In the genomic region with DNA sequence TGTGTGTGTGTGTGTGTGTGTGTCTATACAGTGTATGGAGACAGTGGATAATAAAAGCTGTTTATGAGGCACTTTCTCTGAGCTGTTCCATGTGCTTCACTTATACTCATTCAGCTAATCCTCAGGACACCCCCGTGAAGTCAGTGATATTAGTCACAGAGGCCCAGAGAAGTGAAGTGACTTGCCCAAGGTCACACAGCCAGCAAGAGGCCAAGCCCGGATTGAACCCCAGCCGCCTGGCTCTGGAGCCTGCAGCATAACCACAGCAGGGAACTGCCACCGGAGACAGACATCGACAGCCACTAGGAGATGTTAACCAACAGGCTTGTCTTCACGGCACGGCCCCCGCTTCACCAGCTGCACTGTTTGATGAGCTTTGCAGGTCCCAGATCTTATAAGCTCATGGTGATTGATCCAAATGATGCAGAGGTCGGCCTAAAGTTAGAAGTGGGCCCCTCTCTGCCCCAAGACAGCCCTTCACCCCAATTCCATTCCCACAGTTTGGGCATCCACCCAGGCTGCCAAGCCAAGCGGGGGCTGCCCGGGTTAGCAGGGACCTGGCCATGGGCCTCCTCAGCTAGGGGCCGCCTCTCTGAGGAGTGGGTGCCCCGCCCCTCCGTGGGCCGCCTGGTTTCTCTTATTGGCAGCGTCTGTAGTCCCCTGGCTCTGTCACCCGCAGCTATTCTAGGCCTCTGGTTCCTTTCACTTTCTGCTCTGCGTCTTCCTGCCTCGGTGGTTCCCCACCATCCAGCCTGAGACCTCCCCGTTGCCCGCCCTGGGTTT, we compare ENCODE assay signal across 8 cellular contexts. TPM values are rescaled to one million over a fixed set of nuclear protein-coding genes. Genes with fewer than 3 reads are reported as not detected.
A peak's percentile ranks its signal among the peaks of the same experiment; 100 is the strongest.
DNase-seq lines count a peak whose midpoint lies in the region; ATAC-seq and TF ChIP-seq lines count a peak whose summit lies in the region.

No MANE protein-coding gene starts in this region.

- no peaks in the 10 kb centered on the region for H3K36me3 Mint-ChIP-seq in activated naive CD4-positive, alpha-beta T cell treated with anti-CD3 and anti-CD28 coated beads, Interleukin-2, amount 50 U/mL, for 72 hours

- H3K27ac ChIP-seq in RWPE2 (ENCODE audit: poor library complexity, severe bottlenecking) (no peak overlapping the region), psoas muscle (no peak overlapping the region)

- no peaks in the 10 kb centered on the region for H3K9me3 Mint-ChIP-seq in activated naive CD4-positive, alpha-beta T cell treated with anti-CD3 and anti-CD28 coated beads, Interleukin-2, amount 50 U/mL, for 72 hours

- H3K9me3 ChIP-seq in RWPE2 (ENCODE audit: severe bottlenecking) (no peaks in the 10 kb centered on the region), psoas muscle (no peaks in the 10 kb centered on the region)

- H3K27me3 ChIP-seq in RWPE2 (ENCODE audit: insufficient read depth, poor library complexity, severe bottlenecking) (no peaks in the 10 kb centered on the region), psoas muscle (ENCODE audit: insufficient read depth in 3 of 3, low read length in 2 of 3) (no peaks in the 10 kb centered on the region)

- peak overlapping the region; percentile 98 to 99 for H3K27ac Mint-ChIP-seq in activated naive CD4-positive, alpha-beta T cell treated with anti-CD3 and anti-CD28 coated beads, Interleukin-2, amount 50 U/mL, for 72 hours

- no peaks in the 10 kb centered on the region for H3K4me1 ChIP-seq in RWPE2 (ENCODE audit: insufficient read depth, poor library complexity, severe bottlenecking)
- H3K4me1 ChIP-seq in psoas muscle, result peaks cover 7% of the 10 kb centered on the region

- no peak overlapping the region for H3K4me3 ChIP-seq in RWPE2 (ENCODE audit: severe bottlenecking)
- no peak overlapping the region for H3K4me3 ChIP-seq in psoas muscle

- peak; percentile 95 for DNase-seq in GM13976 (ENCODE audit: low spot score)
- DNase-seq in RWPE2 (ENCODE audit: low spot score), result no peak
- peak; percentile 81 to 91 for DNase-seq in activated naive CD4-positive, alpha-beta T cell treated with anti-CD3 and anti-CD28 coated beads, Interleukin-2, amount 50 U/mL, for 72 hours (ENCODE audit: low spot score in 2 of 2)
- DNase-seq in psoas muscle, result peak; percentile 37 to 62
- no peak for DNase-seq in dedifferentiated amniotic fluid mesenchymal stem cell (ENCODE audit: extremely low spot score)
- no peak for DNase-seq in NCI-H524 (lab: John Stamatoyannopoulos, UW)
- no peak for DNase-seq in SKM-1 (lab: John Stamatoyannopoulos, UW; ENCODE audit: unreplicated experiment)

- in situ Hi-C loops in GM13976 (cut with MboI; ENCODE audit: low sequenced_read_pairs, unreplicated experiment), result no loop called here

- H3K36me3 ChIP-seq in RWPE2 (ENCODE audit: low read depth) (no peaks in the 10 kb centered on the region), psoas muscle (ENCODE audit: insufficient read depth in 1 of 2, low read depth in 1 of 2) (no peaks in the 10 kb centered on the region)

- WGBS in psoas muscle, 3 donors, result 71 to 81% (median 75%) methylated on average over 21 of the region's 21 CpGs

- no peak for TF ChIP-seq CTCF in GM13976 (IDR thresholded peaks at IDR 0.05; ENCODE audit: borderline replicate concordance, control extremely low read depth, extremely low read depth, insufficient read depth, missing control alignments)
- TF ChIP-seq CTCF in RWPE2 (IDR thresholded peaks at IDR 0.05; ENCODE audit: poor library complexity, severe bottlenecking), result no peak
- no peak for TF ChIP-seq CTCF in psoas muscle (IDR thresholded peaks at IDR 0.05)

- ATAC-seq in HG02759 (IDR thresholded peaks at IDR 0.05; ENCODE audit: unreplicated experiment), result peak; percentile 87
- ATAC-seq in RWPE2 (ENCODE audit: low read depth), result peak; percentile 25; the same call in 1 of the 3 replicates
- ATAC-seq in activated naive CD4-positive, alpha-beta T cell treated with anti-CD3 and anti-CD28 coated beads, Interleukin-2, amount 50 U/mL, for 72 hours, result peak; percentile 80 to 83
- ATAC-seq in psoas muscle, result peak in 3 of 4 donors; percentile 23 to 37 (median 27)

- intact Hi-C loops in psoas muscle (cut with DNase I), result no loop called here

RNA-seq across cellular contexts. Expression of a gene that starts 30.9 kb away (rescaled TPM):
- total RNA-seq in activated naive CD4-positive, alpha-beta T cell treated with anti-CD3 and anti-CD28 coated beads, Interleukin-2, amount 50 U/mL, for 72 hours, result 100 to 1,000 TPM in 1 of 2 donors, 10 to 100 TPM in 1; 57.0 to 123 TPM
- total RNA-seq in psoas muscle, result 1 to 10 TPM in 2 of 4 donors, under 1 TPM in 2; 0.44 to 8.4 (median 1.5) TPM
- 10 to 100 TPM in 1 of 3 donors, 1 to 10 TPM in 1, under 1 TPM in 1; 0.72 to 12.6 (median 2.1) TPM for polyA plus RNA-seq in psoas muscle

RNA-seq across cellular contexts. Expression of a gene that starts 44.0 kb away (rescaled TPM):
- not detected for total RNA-seq in activated naive CD4-positive, alpha-beta T cell treated with anti-CD3 and anti-CD28 coated beads, Interleukin-2, amount 50 U/mL, for 72 hours
- total RNA-seq in psoas muscle, result not detected
- polyA plus RNA-seq in psoas muscle, result not detected

RNA-seq across cellular contexts. Expression of a gene that starts 48.3 kb away (rescaled TPM):
- total RNA-seq in activated naive CD4-positive, alpha-beta T cell treated with anti-CD3 and anti-CD28 coated beads, Interleukin-2, amount 50 U/mL, for 72 hours, result not detected
- total RNA-seq in psoas muscle, result not detected
- polyA plus RNA-seq in psoas muscle, result not detected

RNA-seq across cellular contexts. Expression of a gene that starts 51.2 kb away (rescaled TPM):
- total RNA-seq in activated naive CD4-positive, alpha-beta T cell treated with anti-CD3 and anti-CD28 coated beads, Interleukin-2, amount 50 U/mL, for 72 hours, result not detected
- not detected for total RNA-seq in psoas muscle
- not detected for polyA plus RNA-seq in psoas muscle

RNA-seq across cellular contexts. Expression of a gene that starts 56.0 kb away (rescaled TPM):
- not detected for total RNA-seq in activated naive CD4-positive, alpha-beta T cell treated with anti-CD3 and anti-CD28 coated beads, Interleukin-2, amount 50 U/mL, for 72 hours
- total RNA-seq in psoas muscle, result not detected
- polyA plus RNA-seq in psoas muscle, result not detected

Comparison
In these comparisons a context has a peak if more than half of its experiments do, and no peak if none do; other contexts are left out.
1. DNase-seq: peak in GM13976 (single experiment), activated naive CD4-positive, alpha-beta T cell treated with anti-CD3 and anti-CD28 coated beads, Interleukin-2, amount 50 U/mL, for 72 hours (2 of 2) and psoas muscle (2 of 2); none in RWPE2 (single experiment), dedifferentiated amniotic fluid mesenchymal stem cell (single experiment), NCI-H524 (0 of 2) and SKM-1 (single experiment).
2. ATAC-seq: peak in every context shown above with its lines; median percentile 87 in HG02759; 82 in activated naive CD4-positive, alpha-beta T cell treated with anti-CD3 and anti-CD28 coated beads, Interleukin-2, amount 50 U/mL, for 72 hours; 27 in psoas muscle; 25 in RWPE2.
3. RNA of a gene that starts 30.9 kb away (total RNA-seq): 57.0 to 123 TPM in activated naive CD4-positive, alpha-beta T cell treated with anti-CD3 and anti-CD28 coated beads, Interleukin-2, amount 50 U/mL, for 72 hours; 0.44 to 8.4 TPM in psoas muscle; every median in the first group is over 4 times any median in the second.